9 cellular contexts compared by ENCODE assay signal in the genomic region with DNA sequence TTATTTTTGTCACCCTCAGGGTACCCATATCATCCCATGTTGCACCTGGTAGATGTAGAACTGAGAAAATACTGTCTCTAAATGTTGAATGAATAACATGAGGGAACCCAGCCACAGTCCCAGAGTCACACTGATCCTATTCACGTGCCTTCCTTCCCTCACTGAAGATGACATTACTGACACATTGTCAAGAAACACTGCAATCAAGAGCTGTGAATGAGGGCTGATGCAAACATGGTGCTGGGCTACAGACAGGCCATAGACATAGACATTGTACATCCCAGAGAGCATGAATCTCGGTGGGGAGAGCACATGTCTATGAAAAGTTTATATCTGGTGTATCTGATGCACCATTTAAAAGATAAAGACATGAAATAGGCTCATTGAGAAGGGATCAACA. TPM values are rescaled to one million over a fixed set of nuclear protein-coding genes. Genes with fewer than 3 reads are reported as not detected.
"Had no signal": no experiment of that assay in that cellular context is flagged by ENCODE, and none has a peak within 500 bp of the region (broad histone marks: within the 10 kb centered on the region; RNA-seq: fewer than 3 reads in every experiment).

No MANE protein-coding gene starts in this region.

- H3K9me3 Mint-ChIP-seq: GM23338, HFFc6, IgD-negative memory B cell had no signal

- H3K36me3 ChIP-seq: HAP-1 had no signal

- H3K4me3 Mint-ChIP-seq: GM23338, HFFc6, IgD-negative memory B cell had no signal

- H3K4me2 ChIP-seq: GM23338 had no signal

- DNase-seq: HFFc6 had no signal

- H3K4me1 ChIP-seq: HAP-1 had no signal

- H3K9me3 ChIP-seq: HAP-1 had no signal

- H3K4me1 Mint-ChIP-seq: IgD-negative memory B cell had no signal

- ATAC-seq: HCT116, HepG2 had no signal

- H3K27ac ChIP-seq: HL-60 had no signal

- H3K4me3 ChIP-seq: GM23338, HAP-1 had no signal

- H2AFZ ChIP-seq: GM23338 had no signal

- H3K27ac Mint-ChIP-seq: GM23338, HFFc6, IgD-negative memory B cell had no signal

RNA-seq across cellular contexts. Expression of a gene that starts 9.8 kb away (rescaled TPM):
- total RNA-seq: HepG2, HT1080 had no signal

RNA-seq across cellular contexts. Expression of a gene that starts 30.4 kb away (rescaled TPM):
- total RNA-seq: GM23338, H1, HepG2, HT1080 had no signal
- polyA plus RNA-seq: GM23338, H1, HepG2, IgD-negative memory B cell had no signal
